ENCODE assay signal across 8 cellular contexts in genomic region chr19:40442328-40443130, GRCh38. TPM values are rescaled to one million over a fixed set of nuclear protein-coding genes. Genes with fewer than 3 reads are reported as not detected.
DNase-seq lines count a peak whose midpoint lies in the region; ATAC-seq and TF ChIP-seq lines count a peak whose summit lies in the region.

No MANE protein-coding gene starts in this region.

- H3K9me2 ChIP-seq in MM.1S (replicated peaks; ENCODE audit: insufficient read depth, low read length) (no peaks in the 10 kb centered on the region), neural cell (ENCODE audit: insufficient read depth, low read length) (no peaks in the 10 kb centered on the region)

- H2AFZ ChIP-seq in MM.1S (ENCODE audit: low read length) (peak overlapping the region; percentile 42), neural cell (ENCODE audit: low read depth, low read length) (no peak overlapping the region)

- TF ChIP-seq RAD21 in neural cell (conservative IDR thresholded peaks at IDR 0.05), result no peak

- peak overlapping the region; percentile 57 for H3K4me3 ChIP-seq in MM.1S (ENCODE audit: low read length)
- H3K4me3 ChIP-seq in duodenal mucosa (ENCODE audit: low read depth in 1 of 2, low read length in 2 of 2), result peak overlapping the region; percentile 72 to 73
- peak overlapping the region; percentile 78 for H3K4me3 ChIP-seq in neural cell (ENCODE audit: low read length)

- H4K20me1 ChIP-seq in MM.1S (ENCODE audit: insufficient read depth, low read length), result no peaks in the 10 kb centered on the region
- H4K20me1 ChIP-seq in neural cell (ENCODE audit: insufficient read depth), result no peaks in the 10 kb centered on the region

- H3F3A ChIP-seq in MM.1S (ENCODE audit: insufficient read depth, low read length) (peaks cover 6% of the 10 kb centered on the region), neural cell (ENCODE audit: insufficient read depth, low read length, poor library complexity, severe bottlenecking) (peaks cover 4% of the 10 kb centered on the region)

- H3K9me3 ChIP-seq in MM.1S (replicated peaks; ENCODE audit: insufficient read depth, low read length), result no peaks in the 10 kb centered on the region
- H3K9me3 ChIP-seq in duodenal mucosa (ENCODE audit: control insufficient read depth in 1 of 2, low read length in 2 of 2), result no peaks in the 10 kb centered on the region
- H3K9me3 ChIP-seq in neural cell (ENCODE audit: low read length), result no peaks in the 10 kb centered on the region

- H3K9ac ChIP-seq in MM.1S (ENCODE audit: low read length), result peak overlapping the region; percentile 47; the same call in 1 of the 2 replicates
- peak overlapping the region; percentile 63 to 65 for H3K9ac ChIP-seq in duodenal mucosa (ENCODE audit: low read depth in 1 of 2, low read length in 2 of 2)
- H3K9ac ChIP-seq in neural cell (ENCODE audit: low read length), result peak overlapping the region; percentile 87

- H3K27ac ChIP-seq in MM.1S (ENCODE audit: low read length), result no peak overlapping the region; the same call in 1 of the 2 replicates
- peak overlapping the region; percentile 53 for H3K27ac ChIP-seq in duodenal mucosa (ENCODE audit: low read depth, low read length)
- peak overlapping the region; percentile 94 for H3K27ac ChIP-seq in neural cell (ENCODE audit: low read length)

- TF ChIP-seq CTCF in MM.1S (IDR thresholded peaks at IDR 0.05; ENCODE audit: low read length) (no peak), neural cell (IDR thresholded peaks at IDR 0.05; ENCODE audit: poor library complexity, severe bottlenecking) (no peak)

- TF ChIP-seq EP300 in neural cell (conservative IDR thresholded peaks at IDR 0.05; ENCODE audit: poor library complexity, severe bottlenecking), result no peak

- H3K4me2 ChIP-seq in MM.1S (ENCODE audit: low read depth, low read length), result peak overlapping the region; percentile 64
- H3K4me2 ChIP-seq in neural cell (ENCODE audit: low read length), result peak overlapping the region; percentile 4

- H3K27me3 ChIP-seq in MM.1S (replicated peaks; ENCODE audit: insufficient read depth, low read length) (no peaks in the 10 kb centered on the region), duodenal mucosa (ENCODE audit: control insufficient read depth in 1 of 2, insufficient read depth in 2 of 2, low read length in 2 of 2) (no peaks in the 10 kb centered on the region), neural cell (ENCODE audit: insufficient read depth, low read depth, low read length) (no peaks in the 10 kb centered on the region)

- H3K36me3 ChIP-seq in MM.1S (replicated peaks; ENCODE audit: insufficient read depth, low read length), result no peaks in the 10 kb centered on the region
- peaks cover 14 to 20% of the 10 kb centered on the region in 2 donors for H3K36me3 ChIP-seq in duodenal mucosa (ENCODE audit: control insufficient read depth in 1 of 2, insufficient read depth in 2 of 2, low read length in 2 of 2)
- H3K36me3 ChIP-seq in neural cell (ENCODE audit: insufficient read depth, low read length), result no peaks in the 10 kb centered on the region

- H3K4me1 ChIP-seq in MM.1S (ENCODE audit: low read length), result 0 out of 2 replicates have a peak, but pooled peaks cover 4% of the 10 kb centered on the region
- H3K4me1 ChIP-seq in duodenal mucosa (ENCODE audit: control insufficient read depth in 1 of 2, insufficient read depth in 2 of 2, low read length in 2 of 2), result peaks cover 10% of the 10 kb centered on the region in 2 donors

- DNase-seq in CD1c-positive myeloid dendritic cell (ENCODE audit: extremely low spot score) (peak; percentile 27), MM.1S (no peak), NCI-H510A treated with DMSO at 0.1 percent for 48 hours (lab: John Stamatoyannopoulos, UW) (no peak), NCI-H2029 treated with DMSO at 0.1 percent for 48 hours (lab: John Stamatoyannopoulos, UW) (no peak), H4 (ENCODE audit: low spot score) (no peak)

- ATAC-seq in HG02981 (IDR thresholded peaks at IDR 0.05; ENCODE audit: unreplicated experiment), result no peak

- peaks cover 22% of the 10 kb centered on the region for H3K79me2 ChIP-seq in MM.1S (ENCODE audit: low read length)
- H3K79me2 ChIP-seq in neural cell (replicated peaks; ENCODE audit: insufficient read depth, low read length), result peaks cover 19% of the 10 kb centered on the region

TF ChIP-seq in neural cell, 6 proteins besides CTCF, POLR2A, EP300 and RAD21:
- no peak for TF ChIP-seq POLR2AphosphoS5 (IDR thresholded peaks at IDR 0.05)
- TF ChIP-seq TAF1 (IDR thresholded peaks at IDR 0.05; ENCODE audit: low read depth), result no peak
- TF ChIP-seq MXI1 (conservative IDR thresholded peaks at IDR 0.05; ENCODE audit: poor library complexity, severe bottlenecking), result no peak
- no peak for TF ChIP-seq EZH2 (IDR thresholded peaks at IDR 0.05; ENCODE audit: borderline replicate concordance, insufficient read depth, low read length, poor library complexity, severe bottlenecking)
- no peak for TF ChIP-seq REST (IDR thresholded peaks at IDR 0.05; ENCODE audit: borderline replicate concordance)
- no peak for TF ChIP-seq SMC3 (conservative IDR thresholded peaks at IDR 0.05; ENCODE audit: poor library complexity)

RNA-seq across cellular contexts. Expression of gene SERTAD3, which starts 1.6 kb away (rescaled TPM):
- 7.6 and 9.0 TPM in 2 replicates for polyA plus RNA-seq in neural cell
- 10.8 and 14.1 TPM in 2 replicates for polyA minus RNA-seq in neural cell
- total RNA-seq in H4 (2014; rRNA removed; shearing (Covaris generic)), result 21.3 and 21.4 TPM in 2 replicates

RNA-seq across cellular contexts. Expression of gene SERTAD1, which starts 16.7 kb away (rescaled TPM):
- 3.3 and 5.1 TPM in 2 replicates for polyA plus RNA-seq in neural cell
- polyA minus RNA-seq in neural cell, result 1.5 and 1.7 TPM in 2 replicates
- total RNA-seq in H4 (2014; rRNA removed; shearing (Covaris generic)), result 14.8 and 15.4 TPM in 2 replicates

RNA-seq across cellular contexts. Expression of gene BLVRB, which starts 23.0 kb away (rescaled TPM):
- polyA plus RNA-seq in neural cell, result 5.0 and 9.9 TPM in 2 replicates
- polyA minus RNA-seq in neural cell, result 2.2 TPM in 2 replicates
- total RNA-seq in H4 (2014; rRNA removed; shearing (Covaris generic)), result 433 and 572 TPM in 2 replicates

RNA-seq across cellular contexts. Expression of gene SPTBN4, which starts 24.3 kb away (rescaled TPM):
- polyA plus RNA-seq in neural cell, result 10.4 and 12.7 TPM in 2 replicates
- polyA minus RNA-seq in neural cell, result 9.6 and 10.2 TPM in 2 replicates
- 0.23 and 0.56 TPM in 2 replicates for total RNA-seq in H4 (2014; rRNA removed; shearing (Covaris generic))

RNA-seq across cellular contexts. Expression of gene PRX, which starts 29.4 kb away (rescaled TPM):
- 0.20 and 0.36 TPM in 2 replicates for polyA plus RNA-seq in neural cell
- polyA minus RNA-seq in neural cell, result 0.23 and 0.24 TPM in 2 replicates
- total RNA-seq in H4 (2014; rRNA removed; shearing (Covaris generic)), result 0.77 and 1.2 TPM in 2 replicates
